Comparison of ENCODE assay signal across 1 cellular context in genomic region chr6:148746363-148747144, GRCh38.
TF ChIP-seq lines count a peak whose summit lies in the region.

Gene UST (plus strand): TSS chr6:148747030. CDS start chr6:148747431, 401 bp downstream.

TF ChIP-seq in HEK293, 187 proteins besides CTCF, POLR2A, EP300 and RAD21 (continued from another document):
- no peak for TF ChIP-seq ZNF704 (tag by site-specific recombination; IDR thresholded peaks at IDR 0.05)
- TF ChIP-seq PRDM4 (tag by site-specific recombination; IDR thresholded peaks at IDR 0.05) = peak; percentile 54
- TF ChIP-seq ZNF311 (tag by site-specific recombination; IDR thresholded peaks at IDR 0.05; ENCODE audit: borderline replicate concordance) = no peak
- TF ChIP-seq ZNF513 (tag by site-specific recombination; IDR thresholded peaks at IDR 0.05) = no peak
- TF ChIP-seq ZNF654 (tag by site-specific recombination; IDR thresholded peaks at IDR 0.05; ENCODE audit: low read depth) = peak; percentile 46
- TF ChIP-seq FEZF1 (tag by site-specific recombination; IDR thresholded peaks at IDR 0.05) = peak; percentile 67
- 0 out of 2 replicates have a peak, but pooled peaks have one; percentile 68 for TF ChIP-seq ZNF501 (tag by site-specific recombination; IDR thresholded peaks at IDR 0.05)
